14 cellular contexts compared by ENCODE assay signal in genomic region chr2:85253890-85254289, GRCh38.
"Had no signal": no experiment of that assay in that cellular context is flagged by ENCODE, and none has a peak within 500 bp of the region (broad histone marks: within the 10 kb centered on the region; RNA-seq: fewer than 3 reads in every experiment).

No MANE protein-coding gene starts in this region.

- H3K4me3 Mint-ChIP-seq: activated CD8-positive, alpha-beta T cell treated with anti-CD3 and anti-CD28 coated beads, Interleukin-2, amount 10 ng/mL, durations not matched to agents 7 days and 5 days; activated T-helper 1 cell treated with anti-CD3 and anti-CD28 coated beads, Interleukin-12 subunit alpha, Interleukin-12 subunit beta, Interleukin-2, Interleukin-4 antibody, amounts not matched to agents 30 ng/mL and 10 ng/mL and 1 ng/mL, durations not matched to agents 14 hours and 24 hours and 36 hours; naive thymus-derived CD8-positive, alpha-beta T cell had no signal

- H3K27me3 ChIP-seq: gastrocnemius medialis, thyroid gland had no signal

- H3K27me3 Mint-ChIP-seq: naive thymus-derived CD8-positive, alpha-beta T cell had no signal

- H3K9me3 ChIP-seq: gastrocnemius medialis, mucosa of descending colon, thyroid gland had no signal

- DNase-seq: activated CD4-positive, alpha-beta T cell treated with anti-CD3 and anti-CD28 coated beads for 4 hours; activated CD8-positive, alpha-beta T cell treated with anti-CD3 and anti-CD28 coated beads, Interleukin-2, amount 10 ng/mL, durations not matched to agents 7 days and 5 days; activated naive CD4-positive, alpha-beta T cell treated with Interleukin-2 at 50 U/mL for 16 hours; caudate nucleus; effector CD8-positive, alpha-beta T cell; gastrocnemius medialis; mucosa of descending colon; naive thymus-derived CD8-positive, alpha-beta T cell; T-helper 9 cell; thyroid gland had no signal

- H3K27ac ChIP-seq: epithelial cell of prostate, gastrocnemius medialis, thyroid gland had no signal

- H3K4me1 Mint-ChIP-seq: naive thymus-derived CD8-positive, alpha-beta T cell had no signal

- H3K36me3 Mint-ChIP-seq: naive thymus-derived CD8-positive, alpha-beta T cell had no signal

- H3K4me3 ChIP-seq: coronary artery, gastrocnemius medialis, lung, mucosa of descending colon, thyroid gland had no signal

- H3K27ac Mint-ChIP-seq: activated CD8-positive, alpha-beta T cell treated with anti-CD3 and anti-CD28 coated beads, Interleukin-2, amount 10 ng/mL, durations not matched to agents 7 days and 5 days; activated T-helper 1 cell treated with anti-CD3 and anti-CD28 coated beads, Interleukin-12 subunit alpha, Interleukin-12 subunit beta, Interleukin-2, Interleukin-4 antibody, amounts not matched to agents 30 ng/mL and 10 ng/mL and 1 ng/mL, durations not matched to agents 14 hours and 24 hours and 36 hours; naive thymus-derived CD8-positive, alpha-beta T cell had no signal

- H3K36me3 ChIP-seq: gastrocnemius medialis, thyroid gland had no signal

- H3K9me3 Mint-ChIP-seq: activated T-helper 1 cell treated with anti-CD3 and anti-CD28 coated beads, Interleukin-12 subunit alpha, Interleukin-12 subunit beta, Interleukin-2, Interleukin-4 antibody, amounts not matched to agents 30 ng/mL and 10 ng/mL and 1 ng/mL, durations not matched to agents 14 hours and 24 hours and 36 hours; naive thymus-derived CD8-positive, alpha-beta T cell had no signal

- ATAC-seq: activated CD8-positive, alpha-beta T cell treated with anti-CD3 and anti-CD28 coated beads, Interleukin-2, amount 10 ng/mL, durations not matched to agents 7 days and 5 days; gastrocnemius medialis; mucosa of descending colon; naive thymus-derived CD8-positive, alpha-beta T cell had no signal
